ENCODE assay signal across 27 cellular contexts in the genomic region with DNA sequence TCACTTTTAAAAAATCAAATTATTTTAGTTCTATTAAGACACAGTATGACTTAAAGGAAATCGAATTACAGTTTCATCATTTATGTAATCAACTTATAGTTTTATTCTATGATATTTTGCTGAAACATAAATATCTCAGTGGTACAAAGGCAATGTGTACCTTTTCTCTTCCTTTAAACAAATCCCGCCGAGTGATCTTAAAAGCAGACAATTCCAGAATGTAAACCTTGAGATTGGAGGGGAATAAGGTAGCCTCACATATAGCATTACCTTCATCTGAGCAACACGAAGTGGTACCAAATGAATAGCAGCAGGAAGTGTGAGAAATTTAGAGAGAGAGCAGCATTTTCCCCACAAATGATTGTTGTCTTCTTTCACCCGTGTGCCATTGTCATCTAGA.
"Had no signal": no experiment of that assay in that cellular context is flagged by ENCODE, and none has a peak within 500 bp of the region (broad histone marks: within the 10 kb centered on the region; RNA-seq: fewer than 3 reads in every experiment).

No MANE protein-coding gene starts in this region.

- DNase-seq: Karpas-422, Kasumi-1, MG63, MM.1S, MV-4-11, NCI-H1048, NCI-H1105, NCI-H1105 treated with DMSO at 0.1 percent for 48 hours, NCI-H1417, NCI-H1417 treated with DMSO at 0.1 percent for 48 hours, NCI-H146, NCI-H1694, NCI-H1694 treated with DMSO at 0.1 percent for 48 hours, NCI-H187, NCI-H187 treated with DMSO at 0.1 percent for 48 hours, NCI-H2029, NCI-H2029 treated with DMSO at 0.1 percent for 48 hours, NCI-H2107, NCI-H2227 treated with DMSO at 0.1 percent for 48 hours, NCI-H226, NCI-H345, NCI-H446, NCI-H446 treated with DMSO at 0.1 percent for 48 hours, NCI-H510A, NCI-H510A treated with DMSO at 0.1 percent for 48 hours, NCI-H524 treated with DMSO at 0.1 percent for 48 hours, NCI-H526 had no signal

- H3K36me3 ChIP-seq: MG63 had no signal

- H3K27me3 ChIP-seq: MG63 had no signal

- H3K9me3 ChIP-seq: MG63 had no signal

- H3K4me3 ChIP-seq: MG63 had no signal
